ENCODE assay signal across 8 cellular contexts in the genomic region with DNA sequence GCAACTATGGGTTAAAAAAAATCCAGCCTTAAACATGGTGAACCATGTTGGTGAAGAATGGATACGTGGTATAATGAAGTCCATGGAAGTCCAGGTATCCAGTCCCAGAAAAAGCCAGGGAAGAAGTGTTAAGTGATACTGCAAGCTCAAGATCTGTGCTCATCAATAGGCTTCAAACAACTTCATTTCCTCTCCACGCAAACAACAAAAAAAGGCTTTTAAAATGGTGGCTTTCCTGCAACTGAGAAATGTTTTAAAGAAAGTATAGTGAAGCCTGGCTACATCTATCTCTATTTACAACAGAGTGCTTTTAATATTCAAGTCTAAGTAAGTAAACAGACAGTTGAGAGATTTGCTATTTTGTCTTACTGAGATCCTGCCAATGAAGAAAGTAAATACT. TPM values are rescaled to one million over a fixed set of nuclear protein-coding genes. Genes with fewer than 3 reads are reported as not detected.
A peak's percentile ranks its signal among the peaks of the same experiment; 100 is the strongest.
DNase-seq lines count a peak whose midpoint lies in the region; ATAC-seq, FAIRE-seq and TF ChIP-seq lines count a peak whose summit lies in the region.

No MANE protein-coding gene starts in this region.

- intact Hi-C loops in activated T-helper 2 cell treated with anti-CD3 and anti-CD28 coated beads, Interferon-gamma antibody, Interleukin-2, Interleukin-4, amounts not matched to agents 10 μg/mL and 5 μg/mL and 100 μg/mL, durations not matched to agents 14 hours and 24 hours and 36 hours (cut with micrococcal nuclease), result loop anchor here (1.0 to 10.0 kb wide), 7 partner anchors 8 to 1590 kb away; a partner anchor contains a TSS

- no peak overlapping the region for H2AFZ ChIP-seq in keratinocyte (ENCODE audit: control insufficient read depth, low read length)

- TF ChIP-seq POLR2A in suprapubic skin (IDR thresholded peaks at IDR 0.05), result no peak

- 57% methylated on average over 2 of the region's 2 CpGs for WGBS in suprapubic skin

- H3K9ac ChIP-seq in keratinocyte (ENCODE audit: control insufficient read depth, extremely low read depth, insufficient read depth, low read length), result no peak overlapping the region

- peaks cover 17% of the 10 kb centered on the region for H3K79me2 ChIP-seq in keratinocyte (ENCODE audit: control insufficient read depth, insufficient read depth, low read length)

- no peaks in the 10 kb centered on the region for H3K27me3 ChIP-seq in keratinocyte (ENCODE audit: control insufficient read depth, extremely low read depth, insufficient read depth, low read length)
- no peaks in the 10 kb centered on the region for H3K27me3 ChIP-seq in suprapubic skin

- H3K36me3 Mint-ChIP-seq in activated T-cell treated with anti-CD3 and anti-CD28 coated beads, Interleukin-2, amount 50 U/mL, for 4 hours (ENCODE audit: insufficient read depth), result peaks cover 8% of the 10 kb centered on the region
- peaks cover 33% of the 10 kb centered on the region for H3K36me3 Mint-ChIP-seq in activated T-helper 2 cell treated with anti-CD3 and anti-CD28 coated beads, Interferon-gamma antibody, Interleukin-2, Interleukin-4, amounts not matched to agents 10 μg/mL and 5 μg/mL and 100 μg/mL, durations not matched to agents 14 hours and 24 hours and 36 hours (ENCODE audit: low read depth)

- no peak overlapping the region for H3K27ac ChIP-seq in keratinocyte (ENCODE audit: control insufficient read depth, insufficient read depth, low read length)
- H3K27ac ChIP-seq in suprapubic skin, result no peak overlapping the region

- H3K4me3 ChIP-seq in keratinocyte (ENCODE audit: control insufficient read depth in 2 of 3, extremely low read depth in 1 of 3, insufficient read depth in 2 of 3, low read depth in 1 of 3, low read length in 3 of 3) (peak overlapping the region in 2 of 3 experiments; percentile 69 to 85), suprapubic skin (peak overlapping the region; percentile 94)

- no peaks in the 10 kb centered on the region for H3K27me3 Mint-ChIP-seq in activated T-cell treated with anti-CD3 and anti-CD28 coated beads, Interleukin-2, amount 50 U/mL, for 4 hours (ENCODE audit: low read depth)
- no peaks in the 10 kb centered on the region for H3K27me3 Mint-ChIP-seq in activated T-helper 2 cell treated with anti-CD3 and anti-CD28 coated beads, Interferon-gamma antibody, Interleukin-2, Interleukin-4, amounts not matched to agents 10 μg/mL and 5 μg/mL and 100 μg/mL, durations not matched to agents 14 hours and 24 hours and 36 hours (ENCODE audit: low read depth)

- H3K36me3 ChIP-seq in keratinocyte (ENCODE audit: control insufficient read depth in 2 of 2, extremely low read depth in 1 of 2, insufficient read depth in 2 of 2, low read length in 2 of 2) (peaks cover 0 to 2% of the 10 kb centered on the region in 2 experiments), suprapubic skin (no peaks in the 10 kb centered on the region)

- peak overlapping the region; percentile 83 for H3K27ac Mint-ChIP-seq in activated T-helper 2 cell treated with anti-CD3 and anti-CD28 coated beads, Interferon-gamma antibody, Interleukin-2, Interleukin-4, amounts not matched to agents 10 μg/mL and 5 μg/mL and 100 μg/mL, durations not matched to agents 14 hours and 24 hours and 36 hours

- no peak for ATAC-seq in activated T-cell treated with anti-CD3 and anti-CD28 coated beads, Interleukin-2, amount 50 U/mL, for 4 hours
- ATAC-seq in GM19351 (IDR thresholded peaks at IDR 0.05; ENCODE audit: unreplicated experiment), result no peak

- dilution Hi-C loops in keratinocyte (cut with MboI; ENCODE audit: extremely low pct_ligation_motif_present, low sequenced_read_pairs), result no loop called here

- no peaks in the 10 kb centered on the region for H4K20me1 ChIP-seq in keratinocyte (ENCODE audit: control insufficient read depth, extremely low read depth, insufficient read depth, low read length)

- peak overlapping the region; percentile 76 for H3K4me2 ChIP-seq in keratinocyte (ENCODE audit: control insufficient read depth, extremely low read depth, insufficient read depth, low read depth, low read length)

- peak overlapping the region; percentile 85 for H3K4me3 Mint-ChIP-seq in activated T-cell treated with anti-CD3 and anti-CD28 coated beads, Interleukin-2, amount 50 U/mL, for 4 hours
- peak overlapping the region; percentile 81 for H3K4me3 Mint-ChIP-seq in activated T-helper 2 cell treated with anti-CD3 and anti-CD28 coated beads, Interferon-gamma antibody, Interleukin-2, Interleukin-4, amounts not matched to agents 10 μg/mL and 5 μg/mL and 100 μg/mL, durations not matched to agents 14 hours and 24 hours and 36 hours (ENCODE audit: low read depth)

- TF ChIP-seq EP300 in suprapubic skin (IDR thresholded peaks at IDR 0.05), result no peak

- no peak for FAIRE-seq in keratinocyte (lab: Jason Lieb, UNC)

- H3K9me1 ChIP-seq in keratinocyte (ENCODE audit: control insufficient read depth, extremely low read depth, insufficient read depth, low read length), result no peaks in the 10 kb centered on the region

- H3K4me1 Mint-ChIP-seq in activated T-cell treated with anti-CD3 and anti-CD28 coated beads, Interleukin-2, amount 50 U/mL, for 4 hours (ENCODE audit: low read depth), result peaks cover 54% of the 10 kb centered on the region
- H3K4me1 Mint-ChIP-seq in activated T-helper 2 cell treated with anti-CD3 and anti-CD28 coated beads, Interferon-gamma antibody, Interleukin-2, Interleukin-4, amounts not matched to agents 10 μg/mL and 5 μg/mL and 100 μg/mL, durations not matched to agents 14 hours and 24 hours and 36 hours (ENCODE audit: low read depth), result peaks cover 38% of the 10 kb centered on the region

- no peak for DNase-seq in activated T-cell treated with anti-CD3 and anti-CD28 coated beads, Interleukin-2, amount 50 U/mL, for 4 hours
- no peak for DNase-seq in activated T-cell treated with anti-CD3 and anti-CD28 coated beads, Interleukin-2, amount 50 U/mL, for 48 hours
- DNase-seq in activated T-helper 2 cell treated with anti-CD3 and anti-CD28 coated beads, Interferon-gamma antibody, Interleukin-2, Interleukin-4, amounts not matched to agents 10 μg/mL and 5 μg/mL and 100 μg/mL, durations not matched to agents 14 hours and 24 hours and 36 hours (ENCODE audit: low spot score), result no peak
- no peak for DNase-seq in keratinocyte (ENCODE audit: low read depth, low spot score)
- no peak for DNase-seq in suprapubic skin (ENCODE audit: low spot score in 2 of 2)
- no peak for DNase-seq in NCI-H2171 (lab: John Stamatoyannopoulos, UW)
- DNase-seq in AG20443 (ENCODE audit: low spot score), result no peak

- H3K4me1 ChIP-seq in keratinocyte (ENCODE audit: control insufficient read depth, extremely low read depth, insufficient read depth, low read length) (peaks cover 8% of the 10 kb centered on the region), suprapubic skin (peaks cover 38% of the 10 kb centered on the region)

- no peaks in the 10 kb centered on the region for H3K9me3 Mint-ChIP-seq in activated T-cell treated with anti-CD3 and anti-CD28 coated beads, Interleukin-2, amount 50 U/mL, for 4 hours
- H3K9me3 Mint-ChIP-seq in activated T-helper 2 cell treated with anti-CD3 and anti-CD28 coated beads, Interferon-gamma antibody, Interleukin-2, Interleukin-4, amounts not matched to agents 10 μg/mL and 5 μg/mL and 100 μg/mL, durations not matched to agents 14 hours and 24 hours and 36 hours, result no peaks in the 10 kb centered on the region

- no peak for TF ChIP-seq CTCF in keratinocyte (optimal IDR thresholded peaks at IDR 0.05 in 1 of 3, IDR thresholded peaks at IDR 0.05 in 1 of 3, conservative IDR thresholded peaks at IDR 0.05 in 1 of 3; ENCODE audit: extremely low read depth in 1 of 3, insufficient read depth in 2 of 3, low read length in 3 of 3)
- TF ChIP-seq CTCF in suprapubic skin (IDR thresholded peaks at IDR 0.05), result no peak

- no peaks in the 10 kb centered on the region for H3K9me3 ChIP-seq in keratinocyte (ENCODE audit: control insufficient read depth, low read depth, low read length)
- no peaks in the 10 kb centered on the region for H3K9me3 ChIP-seq in suprapubic skin

RNA-seq across cellular contexts. Expression of a gene that starts 1.6 kb away (rescaled TPM):
- total RNA-seq in activated T-cell treated with anti-CD3 and anti-CD28 coated beads, Interleukin-2, amount 50 U/mL, for 4 hours, result 10 to 100 TPM; 16.4 to 20.4 (median 16.7) TPM
- total RNA-seq in activated T-helper 2 cell treated with anti-CD3 and anti-CD28 coated beads, Interferon-gamma antibody, Interleukin-2, Interleukin-4, amounts not matched to agents 10 μg/mL and 5 μg/mL and 100 μg/mL, durations not matched to agents 14 hours and 24 hours and 36 hours, result 28.1 and 32.9 TPM in 2 replicates
- polyA plus RNA-seq in keratinocyte, result 8.6 to 10.7 TPM (median 9.2 TPM) in 3 replicates
- 8.3 TPM for polyA plus RNA-seq in keratinocyte (2011; ENCODE audit: low read depth)
- 3.8 and 8.9 TPM in 2 replicates for polyA plus RNA-seq in keratinocyte (2011; cell fraction: cytosol; rRNA removed)
- polyA plus RNA-seq in keratinocyte (2011; cell fraction: nucleus; rRNA removed), result 14.6 and 17.3 TPM in 2 replicates
- polyA plus RNA-seq in keratinocyte (2012; ENCODE audit: low replicate concordance), result 6.2 and 8.5 TPM in 2 replicates
- polyA minus RNA-seq in keratinocyte, result 3.8 to 16.7 TPM (median 12.2 TPM) in 3 replicates
- polyA minus RNA-seq in keratinocyte (2011; cell fraction: cytosol; rRNA and poly(A)+ RNA removed), result 5.6 TPM
- polyA minus RNA-seq in keratinocyte (2011; cell fraction: nucleus; rRNA and poly(A)+ RNA removed), result 14.2 and 21.9 TPM in 2 replicates
- 10 to 100 TPM; 15.3 to 57.2 (median 23.7) TPM for total RNA-seq in suprapubic skin
